16 cellular contexts compared by ENCODE assay signal in genomic region chr3:14378415-14378814, GRCh38. TPM values are rescaled to one million over a fixed set of nuclear protein-coding genes. Genes with fewer than 3 reads are reported as not detected.
A peak's percentile ranks its signal among the peaks of the same experiment; 100 is the strongest.
DNase-seq lines count a peak whose midpoint lies in the region; ATAC-seq and TF ChIP-seq lines count a peak whose summit lies in the region.
"Had no signal": no experiment of that assay in that cellular context is flagged by ENCODE, and none has a peak within 500 bp of the region (broad histone marks: within the 10 kb centered on the region; RNA-seq: fewer than 3 reads in every experiment).

No MANE protein-coding gene starts in this region.

- no peak for DNase-seq in activated naive CD4-positive, alpha-beta T cell treated with anti-CD3 and anti-CD28 coated beads, Interleukin-2, amount 50 U/mL, for 72 hours (ENCODE audit: low spot score in 2 of 2)
- no peak for DNase-seq in activated naive CD4-positive, alpha-beta T cell (lab: John Stamatoyannopoulos, UW)
- DNase-seq in NB4 (ENCODE audit: low read depth) (peak; percentile 61), epithelial cell of esophagus (ENCODE audit: low read depth) (peak; percentile 28), suprapubic skin (ENCODE audit: low spot score in 2 of 2) (no peak), substantia nigra (lab: John Stamatoyannopoulos, UW) (no peak), NCI-H510A treated with DMSO at 0.1 percent for 48 hours (lab: John Stamatoyannopoulos, UW) (no peak)
- DNase-seq: Calu3, HCEC 1CT, midbrain, NCI-H1105 treated with DMSO at 0.1 percent for 48 hours, occipital lobe, SHP77 treated with DMSO at 0.1 percent for 48 hours had no signal

- TF ChIP-seq EP300 in suprapubic skin (IDR thresholded peaks at IDR 0.05) = no peak

- peak overlapping the region; percentile 22 to 77 for H3K27ac Mint-ChIP-seq in activated naive CD4-positive, alpha-beta T cell treated with anti-CD3 and anti-CD28 coated beads, Interleukin-2, amount 50 U/mL, for 72 hours
- H3K27ac Mint-ChIP-seq: IgD-negative memory B cell had no signal

- H3K9me3 Mint-ChIP-seq in activated naive CD4-positive, alpha-beta T cell treated with anti-CD3 and anti-CD28 coated beads, Interleukin-2, amount 50 U/mL, for 72 hours = peaks cover 0 to 8% of the 10 kb centered on the region in 2 donors
- H3K9me3 Mint-ChIP-seq: activated T-helper 1 cell treated with anti-CD3 and anti-CD28 coated beads, Interleukin-12 subunit alpha, Interleukin-12 subunit beta, Interleukin-2, Interleukin-4 antibody, amounts not matched to agents 30 ng/mL and 10 ng/mL and 1 ng/mL, durations not matched to agents 14 hours and 24 hours and 36 hours had no signal

- WGBS in suprapubic skin = 65% methylated on average over 4 of the region's 4 CpGs

- H3K9me3 ChIP-seq in suprapubic skin = no peaks in the 10 kb centered on the region

- H3K36me3 Mint-ChIP-seq in activated naive CD4-positive, alpha-beta T cell treated with anti-CD3 and anti-CD28 coated beads, Interleukin-2, amount 50 U/mL, for 72 hours = no peaks in the 10 kb centered on the region
- H3K36me3 Mint-ChIP-seq: IgD-negative memory B cell had no signal

- no peaks in the 10 kb centered on the region for H3K36me3 ChIP-seq in suprapubic skin

- H3K27ac ChIP-seq in suprapubic skin (peak overlapping the region; percentile 60), substantia nigra (ENCODE audit: low read depth, low read length, poor library complexity, severe bottlenecking) (no peak overlapping the region)

- no peak overlapping the region for H3K4me3 ChIP-seq in NB4 (ENCODE audit: low read depth, low read length)
- no peak overlapping the region for H3K4me3 ChIP-seq in epithelial cell of esophagus (ENCODE audit: low read length)
- no peak overlapping the region for H3K4me3 ChIP-seq in suprapubic skin

- peak in 1 of 2 donors; percentile 15 for ATAC-seq in activated naive CD4-positive, alpha-beta T cell treated with anti-CD3 and anti-CD28 coated beads, Interleukin-2, amount 50 U/mL, for 72 hours
- no peak for ATAC-seq in GM21786 (IDR thresholded peaks at IDR 0.05; ENCODE audit: unreplicated experiment)

- no peak for TF ChIP-seq POLR2A in NB4 (IDR thresholded peaks at IDR 0.05; ENCODE audit: extremely low read depth, insufficient read length)
- no peak for TF ChIP-seq POLR2A in suprapubic skin (IDR thresholded peaks at IDR 0.05)

- TF ChIP-seq CTCF in NB4 (IDR thresholded peaks at IDR 0.05; ENCODE audit: low read depth, low read length) (no peak), epithelial cell of esophagus (IDR thresholded peaks at IDR 0.05; ENCODE audit: insufficient read depth, low read depth, low read length, missing control alignments) (no peak), suprapubic skin (IDR thresholded peaks at IDR 0.05) (no peak)

- H3K4me1 ChIP-seq in suprapubic skin = peaks cover 38% of the 10 kb centered on the region

- H3K27me3 ChIP-seq in suprapubic skin = no peaks in the 10 kb centered on the region

RNA-seq across cellular contexts. Expression of gene SLC6A6, which starts 24.0 kb away (rescaled TPM):
- 10 to 100 TPM; 52.7 to 71.9 TPM for total RNA-seq in activated naive CD4-positive, alpha-beta T cell treated with anti-CD3 and anti-CD28 coated beads, Interleukin-2, amount 50 U/mL, for 72 hours
- 100 to 1,000 TPM in 2 of 4 donors, 10 to 100 TPM in 2; 85.4 to 149 (median 102) TPM for total RNA-seq in suprapubic skin

Comparison
In these comparisons a context has a peak if more than half of its experiments do, and no peak if none do; other contexts are left out.
1. DNase-seq: peak in NB4 (single experiment) and epithelial cell of esophagus (single experiment); none in activated naive CD4-positive, alpha-beta T cell treated with anti-CD3 and anti-CD28 coated beads, Interleukin-2, amount 50 U/mL, for 72 hours (0 of 2), activated naive CD4-positive, alpha-beta T cell (0 of 4), suprapubic skin (0 of 2), substantia nigra (0 of 49) and NCI-H510A treated with DMSO at 0.1 percent for 48 hours (single experiment).